9 cellular contexts compared by ENCODE assay signal in the genomic region with DNA sequence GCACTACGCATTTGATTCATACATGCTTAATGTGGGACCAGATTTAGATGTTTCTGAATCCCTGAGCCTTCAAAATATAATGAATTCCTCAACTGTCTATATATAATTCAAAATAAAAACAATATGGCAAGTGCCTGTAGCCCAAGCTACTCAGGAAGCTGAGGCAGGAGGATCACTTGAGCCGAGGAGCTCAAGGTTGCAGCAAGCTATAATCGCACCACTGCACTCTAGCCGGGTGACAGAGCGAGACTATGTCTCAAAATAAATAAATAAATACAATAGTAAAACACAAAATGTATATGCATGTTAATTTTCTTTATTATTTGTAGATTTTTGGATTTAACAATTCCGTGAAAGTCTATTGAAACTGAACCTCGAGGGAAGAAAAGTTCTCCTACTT. TPM values are rescaled to one million over a fixed set of nuclear protein-coding genes. Genes with fewer than 3 reads are reported as not detected.
"Had no signal": no experiment of that assay in that cellular context is flagged by ENCODE, and none has a peak within 500 bp of the region (broad histone marks: within the 10 kb centered on the region; RNA-seq: fewer than 3 reads in every experiment).

No MANE protein-coding gene starts in this region.

- ATAC-seq: GM23338, HepG2 had no signal

- H3K4me1 Mint-ChIP-seq: IgD-negative memory B cell had no signal

- H3K27me3 Mint-ChIP-seq: IgD-negative memory B cell had no signal

- H3K27ac Mint-ChIP-seq: GM23338, IgD-negative memory B cell had no signal

- H3K4me3 Mint-ChIP-seq: GM23338, H9, IgD-negative memory B cell had no signal

- H3K4me3 ChIP-seq: GM23338 had no signal

- H3K27ac ChIP-seq: HL-60 had no signal

- H3K9me3 Mint-ChIP-seq: GM23338, H9 had no signal

- DNase-seq: H9, HCEC 1CT, KBM-7 had no signal

RNA-seq across cellular contexts. Expression of gene IRX6, which starts 50.6 kb away (rescaled TPM):
- total RNA-seq: GM23338, H9, HepG2, HT1080 had no signal
- polyA plus RNA-seq: H1, HepG2, IgD-negative memory B cell had no signal
